In the genomic region with DNA sequence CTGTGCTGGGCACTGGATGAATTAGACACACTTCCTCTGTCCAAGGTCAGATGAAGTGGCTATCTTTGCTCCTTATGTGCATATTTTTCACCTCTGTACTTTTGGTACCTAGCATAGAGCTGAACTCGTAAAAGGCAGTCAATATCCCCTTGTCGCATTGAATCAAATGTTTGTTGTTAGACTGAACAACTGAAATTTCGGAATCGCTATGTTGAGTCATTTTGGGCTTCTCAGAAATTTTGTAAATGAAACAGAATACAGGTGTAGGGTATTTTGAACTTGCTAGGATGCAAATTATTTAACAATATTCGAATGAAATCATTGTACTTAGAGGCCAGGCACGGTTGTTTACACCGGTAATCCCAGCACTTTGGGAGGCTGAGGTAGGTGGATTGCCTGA, we compare ENCODE assay signal across 23 cellular contexts.
"Had no signal": no experiment of that assay in that cellular context is flagged by ENCODE, and none has a peak within 500 bp of the region (broad histone marks: within the 10 kb centered on the region; RNA-seq: fewer than 3 reads in every experiment).

No MANE protein-coding gene starts in this region.

- H3K4me1 ChIP-seq: colonic mucosa, esophagus squamous epithelium, gastrocnemius medialis, heart right ventricle, left lung, lower lobe of right lung had no signal

- H3K9me3 ChIP-seq: colonic mucosa, esophagus squamous epithelium, gastrocnemius medialis, heart right ventricle, left lung, lower lobe of right lung had no signal

- H3K27ac ChIP-seq: colonic mucosa, epithelial cell of prostate, esophagus squamous epithelium, gastrocnemius medialis, heart right ventricle, left lung, lower lobe of right lung had no signal

- H3K4me3 ChIP-seq: colonic mucosa, esophagus squamous epithelium, gastrocnemius medialis, heart right ventricle, left lung, lower lobe of right lung had no signal

- ATAC-seq: effector memory CD8-positive, alpha-beta T cell; esophagus mucosa; gastrocnemius medialis; heart right ventricle; left cardiac atrium; left lung; left ventricle myocardium superior; lower lobe of right lung; naive thymus-derived CD4-positive, alpha-beta T cell had no signal

- H3K27me3 ChIP-seq: colonic mucosa, esophagus squamous epithelium, gastrocnemius medialis, heart right ventricle, left lung had no signal

- H3K36me3 ChIP-seq: colonic mucosa, esophagus squamous epithelium, gastrocnemius medialis, heart right ventricle, left lung, lower lobe of right lung had no signal

- DNase-seq: colonic mucosa; cortex of kidney; effector CD8-positive, alpha-beta T cell; effector memory CD8-positive, alpha-beta T cell; endodermal cell; erythroblast; esophagus squamous epithelium; foreskin fibroblast; foreskin melanocyte; gastrocnemius medialis; glutamatergic neuron; head of caudate nucleus; heart right ventricle; hippocampal formation; left cardiac atrium; left lung; left ventricle myocardium superior; lower lobe of right lung; mesenchymal stem cell; midbrain; naive thymus-derived CD4-positive, alpha-beta T cell had no signal
